ENCODE assay signal across 1 cellular context in genomic region chr17:7329360-7330098, GRCh38.
TF ChIP-seq lines count a peak whose summit lies in the region.

No MANE protein-coding gene starts in this region.

TF ChIP-seq in GM12878, 131 proteins besides CTCF, POLR2A, EP300 and RAD21 (continues in another document):
- TF ChIP-seq POLR2AphosphoS5 (IDR thresholded peaks at IDR 0.05; ENCODE audit: low read length), result peak; percentile 79
- TF ChIP-seq RUNX3 (IDR thresholded peaks at IDR 0.05; ENCODE audit: low read length), result peak; percentile 23
- 0 out of 2 replicates have a peak, but pooled peaks have one; percentile 48 for TF ChIP-seq HSF1 (IDR thresholded peaks at IDR 0.05; ENCODE audit: low read depth, low read length)
- TF ChIP-seq NKRF (conservative IDR thresholded peaks at IDR 0.05), result peak; percentile 67
- peak; percentile 27 to 45; a peak in 3 of 4 replicates for TF ChIP-seq BHLHE40 (IDR thresholded peaks at IDR 0.05; ENCODE audit: borderline replicate concordance in 1 of 2, low read depth in 2 of 2, low read length in 1 of 2)
- TF ChIP-seq SMAD1 (IDR thresholded peaks at IDR 0.05; ENCODE audit: low read depth, partially characterized antibody), result no peak
- peak; percentile 33; the same call in 1 of the 2 replicates for TF ChIP-seq E2F4 (IDR thresholded peaks at IDR 0.05; ENCODE audit: low read depth, low read length)
- TF ChIP-seq JUNB (IDR thresholded peaks at IDR 0.05), result no peak
- TF ChIP-seq NFXL1 (IDR thresholded peaks at IDR 0.05; ENCODE audit: borderline replicate concordance), result no peak
- 0 out of 2 replicates have a peak, but pooled peaks have one; percentile 8 for TF ChIP-seq SMC3 (IDR thresholded peaks at IDR 0.05; ENCODE audit: borderline replicate concordance, low read length)
- peak; percentile 28 for TF ChIP-seq SIX5 (IDR thresholded peaks at IDR 0.05; ENCODE audit: low read depth, low read length, severe bottlenecking)
- 0 out of 2 replicates have a peak, but pooled peaks have one; percentile 27 for TF ChIP-seq RB1 (IDR thresholded peaks at IDR 0.05; ENCODE audit: borderline replicate concordance)
- TF ChIP-seq SP1 (IDR thresholded peaks at IDR 0.05; ENCODE audit: low read depth, low read length), result peak; percentile 65
- no peak for TF ChIP-seq ZNF384 (IDR thresholded peaks at IDR 0.05; ENCODE audit: borderline replicate concordance, low read depth, low read length)
- peak; percentile 87 for TF ChIP-seq E2F8 (IDR thresholded peaks at IDR 0.05; ENCODE audit: low read depth, partially characterized antibody)
- TF ChIP-seq KLF5 (IDR thresholded peaks at IDR 0.05; ENCODE audit: partially characterized antibody), result peak; percentile 13
- peak in 1 of 2 experiments; percentile 52; a peak in 2 of 3 replicates for TF ChIP-seq EGR1 (IDR thresholded peaks at IDR 0.05; ENCODE audit: borderline replicate concordance in 1 of 2, low read depth in 2 of 2, low read length in 2 of 2)
- peak; percentile 100 for TF ChIP-seq E4F1 (IDR thresholded peaks at IDR 0.05; ENCODE audit: borderline replicate concordance, partially characterized antibody)
- peak; percentile 39; the same call in 1 of the 2 replicates for TF ChIP-seq SPI1 (IDR thresholded peaks at IDR 0.05; ENCODE audit: borderline replicate concordance, insufficient read depth, low read depth, low read length)
- peak; percentile 35; the same call in 1 of the 2 replicates for TF ChIP-seq SMAD5 (IDR thresholded peaks at IDR 0.05; ENCODE audit: low read depth)
- TF ChIP-seq MYC (IDR thresholded peaks at IDR 0.05; ENCODE audit: insufficient read depth, insufficient read length, insufficient replicate concordance, low read length, severe bottlenecking), result peak; percentile 78
- 0 out of 2 replicates have a peak, but pooled peaks have one; percentile 22 for TF ChIP-seq MTA2 (IDR thresholded peaks at IDR 0.05; ENCODE audit: low read depth)
- no peak for TF ChIP-seq SREBF2 (IDR thresholded peaks at IDR 0.05; ENCODE audit: low read length)
- TF ChIP-seq CREM (IDR thresholded peaks at IDR 0.05; ENCODE audit: low read depth), result peak; percentile 61; the same call in 1 of the 2 replicates
- TF ChIP-seq DPF2 (IDR thresholded peaks at IDR 0.05), result no peak
- TF ChIP-seq CBFB (IDR thresholded peaks at IDR 0.05; ENCODE audit: low read depth), result no peak; the same call in 1 of the 2 replicates
- 0 out of 2 replicates have a peak, but pooled peaks have one; percentile 29 for TF ChIP-seq SMARCA5 (IDR thresholded peaks at IDR 0.05)
- peak; percentile 69; the same call in 1 of the 2 replicates for TF ChIP-seq POLR2AphosphoS2 (IDR thresholded peaks at IDR 0.05; ENCODE audit: low read depth, low read length)
- TF ChIP-seq NR2F1 (conservative IDR thresholded peaks at IDR 0.05), result peak; percentile 40; the same call in 1 of the 2 replicates
- no peak for TF ChIP-seq PRDM15 (CRISPR knock-in tag; IDR thresholded peaks at IDR 0.05)
- TF ChIP-seq RFX5 (IDR thresholded peaks at IDR 0.05; ENCODE audit: low read depth, low read length), result 0 out of 2 replicates have a peak, but pooled peaks have one; percentile 11
- peak; percentile 68; the same call in 1 of the 2 replicates for TF ChIP-seq TAF1 (IDR thresholded peaks at IDR 0.05; ENCODE audit: borderline replicate concordance, low read depth, low read length)
- TF ChIP-seq SUPT20H (IDR thresholded peaks at IDR 0.05; ENCODE audit: borderline replicate concordance, control insufficient read depth, low read depth, low read length), result no peak
- TF ChIP-seq RELA (IDR thresholded peaks at IDR 0.05; ENCODE audit: borderline replicate concordance, partially characterized antibody), result no peak
- TF ChIP-seq IKZF2 (IDR thresholded peaks at IDR 0.05), result peak; percentile 39 to 42; a peak in 2 of 4 replicates
- TF ChIP-seq NBN (IDR thresholded peaks at IDR 0.05), result no peak; the same call in 1 of the 2 replicates
- peak; percentile 54; the same call in 1 of the 2 replicates for TF ChIP-seq IRF4 (IDR thresholded peaks at IDR 0.05; ENCODE audit: low read depth, low read length)
- TF ChIP-seq ASH2L (IDR thresholded peaks at IDR 0.05; ENCODE audit: borderline replicate concordance, low read depth), result no peak
- peak; percentile 73; the same call in 1 of the 2 replicates for TF ChIP-seq BMI1 (IDR thresholded peaks at IDR 0.05; ENCODE audit: borderline replicate concordance)
- peak; percentile 70; the same call in 1 of the 2 replicates for TF ChIP-seq ATF7 (IDR thresholded peaks at IDR 0.05; ENCODE audit: low read depth)
- peak; percentile 79 for TF ChIP-seq IKZF1 (conservative IDR thresholded peaks at IDR 0.05)
- TF ChIP-seq HDGF (IDR thresholded peaks at IDR 0.05), result peak; percentile 99
- TF ChIP-seq KAT2A (conservative IDR thresholded peaks at IDR 0.05; ENCODE audit: control insufficient read depth, low read depth, low read length), result no peak
- no peak for TF ChIP-seq MYB (IDR thresholded peaks at IDR 0.05; ENCODE audit: borderline replicate concordance, low read depth, low read length)
- no peak for TF ChIP-seq REST (IDR thresholded peaks at IDR 0.05; ENCODE audit: low read depth, low read length)
- 0 out of 2 replicates have a peak, but pooled peaks have one; percentile 14 for TF ChIP-seq MAX (IDR thresholded peaks at IDR 0.05; ENCODE audit: low read depth, low read length)
- no peak for TF ChIP-seq TCF12 (IDR thresholded peaks at IDR 0.05; ENCODE audit: low read depth, low read length)
- TF ChIP-seq GATAD2B (conservative IDR thresholded peaks at IDR 0.05; ENCODE audit: low read depth), result peak; percentile 65; the same call in 1 of the 2 replicates
